9 cellular contexts compared by ENCODE assay signal in the genomic region with DNA sequence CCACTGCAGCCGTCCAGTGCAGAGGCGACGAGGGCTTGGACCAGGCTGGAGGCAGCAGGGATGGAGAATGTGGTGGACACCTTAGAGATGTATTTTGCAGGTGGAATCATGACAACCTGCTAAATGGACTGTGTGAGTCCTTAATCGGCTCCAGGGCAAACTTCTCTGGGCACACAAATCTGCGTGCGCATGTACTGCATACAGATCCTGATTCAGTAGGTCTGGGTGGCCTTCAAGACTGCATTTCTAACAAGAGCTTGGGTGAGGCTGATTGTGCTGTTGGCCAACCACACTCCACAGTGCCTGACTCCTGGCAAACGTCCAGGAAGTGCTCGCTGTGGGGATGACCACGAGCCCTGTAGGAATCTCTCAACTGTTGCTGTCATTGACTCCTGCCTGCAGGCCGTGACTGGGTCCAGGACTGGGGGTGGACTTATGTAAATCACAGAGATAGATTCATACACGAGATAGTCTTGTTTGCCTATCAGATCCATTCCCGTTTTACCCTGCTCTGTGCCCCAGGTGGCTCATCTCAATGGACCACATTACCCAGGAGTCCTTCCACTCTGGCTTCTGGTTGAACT. TPM values are rescaled to one million over a fixed set of nuclear protein-coding genes. Genes with fewer than 3 reads are reported as not detected.
DNase-seq lines count a peak whose midpoint lies in the region; ATAC-seq and TF ChIP-seq lines count a peak whose summit lies in the region.
"Had no signal": no experiment of that assay in that cellular context is flagged by ENCODE, and none has a peak within 500 bp of the region (broad histone marks: within the 10 kb centered on the region; RNA-seq: fewer than 3 reads in every experiment).

No MANE protein-coding gene starts in this region.

- no peak overlapping the region for H3K4me2 ChIP-seq in osteoblast (ENCODE audit: insufficient read depth, low read length)

- peak; percentile 43 for DNase-seq in BE2C
- peak; percentile 29 for DNase-seq in NCI-H69 (lab: John Stamatoyannopoulos, UW)
- DNase-seq in fibroblast of peridontal ligament (ENCODE audit: extremely low read depth): peak; percentile 66
- DNase-seq in osteoblast (ENCODE audit: insufficient read length, low spot score, missing footprints): peak; percentile 83
- no peak for DNase-seq in activated naive CD4-positive, alpha-beta T cell treated with Interleukin-2 at 50 U/mL for 16 hours
- no peak for DNase-seq in left lobe of liver (ENCODE audit: low spot score)

- H3K27ac ChIP-seq in osteoblast (ENCODE audit: low read depth, low read length): no peak overlapping the region

- H3K27me3 ChIP-seq in BE2C (no peaks in the 10 kb centered on the region), osteoblast (ENCODE audit: insufficient read depth, low read length) (no peaks in the 10 kb centered on the region)

- ATAC-seq in HG02759 (IDR thresholded peaks at IDR 0.05; ENCODE audit: unreplicated experiment): no peak
- ATAC-seq in GM18907 (IDR thresholded peaks at IDR 0.05; ENCODE audit: unreplicated experiment): no peak
- ATAC-seq in left lobe of liver: no peak
- ATAC-seq: natural killer cell treated with Interleukin-12 subunit alpha and Interleukin-12 subunit beta and Interleukin-15 and Interleukin-18, amount 100 ng/mL, for 72 hours had no signal

- peaks cover 32% of the 10 kb centered on the region for H4K20me1 ChIP-seq in osteoblast (ENCODE audit: insufficient read depth, low read length)

- no peaks in the 10 kb centered on the region for H3K9me3 ChIP-seq in BE2C
- H3K9me3 ChIP-seq in osteoblast (ENCODE audit: low read depth, low read length): no peaks in the 10 kb centered on the region

- no peak overlapping the region for H3K4me3 ChIP-seq in BE2C (ENCODE audit: low read depth, low read length)
- no peak overlapping the region for H3K4me3 ChIP-seq in osteoblast (ENCODE audit: insufficient read depth, low read length)

- peaks cover 84% of the 10 kb centered on the region for H3K79me2 ChIP-seq in osteoblast (ENCODE audit: insufficient read depth, low read length)

- H3K4me1 ChIP-seq in BE2C (no peaks in the 10 kb centered on the region), osteoblast (ENCODE audit: insufficient read depth, low read length) (peaks cover 28% of the 10 kb centered on the region)

- H3K36me3 ChIP-seq in BE2C: no peaks in the 10 kb centered on the region
- no peaks in the 10 kb centered on the region for H3K36me3 ChIP-seq in osteoblast (ENCODE audit: insufficient read depth, low read length)

- TF ChIP-seq CTCF in BE2C (IDR thresholded peaks at IDR 0.05; ENCODE audit: low read depth, low read length) (no peak), osteoblast (IDR thresholded peaks at IDR 0.05; ENCODE audit: extremely low read depth, low read depth, low read length) (no peak)

- H2AFZ ChIP-seq in osteoblast (ENCODE audit: low read length): no peak overlapping the region

RNA-seq across cellular contexts. Expression of a gene that starts 27.2 kb away (rescaled TPM):
- polyA plus RNA-seq in BE2C (2012; ENCODE audit: insufficient read depth, insufficient read length, low read depth): 22.8 TPM
- total RNA-seq in osteoblast (70.7 and 77.1 TPM in 2 replicates), left lobe of liver (12.8 TPM)

Comparison
In these comparisons a context has a peak if more than half of its experiments do, and no peak if none do; other contexts are left out.
1. DNase-seq: peak in BE2C (single experiment), NCI-H69 (single experiment), fibroblast of peridontal ligament (single experiment) and osteoblast (single experiment); none in activated naive CD4-positive, alpha-beta T cell treated with Interleukin-2 at 50 U/mL for 16 hours (single experiment) and left lobe of liver (single experiment).